ENCODE assay signal across 29 cellular contexts in genomic region chr12:76383988-76384387, GRCh38.
"Had no signal": no experiment of that assay in that cellular context is flagged by ENCODE, and none has a peak within 500 bp of the region (broad histone marks: within the 10 kb centered on the region; RNA-seq: fewer than 3 reads in every experiment).

No MANE protein-coding gene starts in this region.

- H3K9me3 ChIP-seq: left lung, lower lobe of right lung, neutrophil, right atrium auricular region, right lobe of liver, tibial nerve, uterus had no signal

- H3K36me3 ChIP-seq: uterus had no signal

- H3K9me3 Mint-ChIP-seq: immature natural killer cell; naive B cell; natural killer cell; nephron progenitor cell; neural progenitor cell; stimulated activated memory B cell treated with anti-CD40 and anti-IgM and Interleukin-4, amounts not matched to agents 10 μg/mL and 1 μg/mL and 100 μg/mL, for 72 hours; stimulated activated naive CD8-positive, alpha-beta T cell treated with anti-CD3 and anti-CD28 coated beads, Interleukin-15, amount 100 ng/mL, for 72 hours; type B pancreatic cell had no signal

- H3K27ac Mint-ChIP-seq: immature natural killer cell; naive B cell; natural killer cell; neural progenitor cell; stimulated activated memory B cell treated with anti-CD40 and anti-IgM and Interleukin-4, amounts not matched to agents 10 μg/mL and 1 μg/mL and 100 μg/mL, for 72 hours; stimulated activated naive CD8-positive, alpha-beta T cell treated with anti-CD3 and anti-CD28 coated beads, Interleukin-15, amount 100 ng/mL, for 72 hours; type B pancreatic cell had no signal

- H3K4me1 Mint-ChIP-seq: immature natural killer cell; naive B cell; natural killer cell; nephron progenitor cell; neural progenitor cell; stimulated activated memory B cell treated with anti-CD40 and anti-IgM and Interleukin-4, amounts not matched to agents 10 μg/mL and 1 μg/mL and 100 μg/mL, for 72 hours; stimulated activated naive CD8-positive, alpha-beta T cell treated with anti-CD3 and anti-CD28 coated beads, Interleukin-15, amount 100 ng/mL, for 72 hours had no signal

- H3K4me3 ChIP-seq: left lung, lower lobe of right lung, neural progenitor cell, right atrium auricular region, right lobe of liver, smooth muscle cell, tibial nerve, uterus had no signal

- DNase-seq: hypothalamus; immature natural killer cell; kidney; left colon; left lung; lower lobe of right lung; mammary epithelial cell; mesenchymal stem cell; naive B cell; natural killer cell; nephron progenitor cell; occipital lobe; right lobe of liver; stimulated activated CD4-positive, alpha-beta T cell treated with anti-CD3 and anti-CD28 coated beads, Interleukin-1b, Interleukin-23, amount 100 ng/mL, for 48 hours; stimulated activated CD4-positive, alpha-beta T cell treated with anti-CD3 and anti-CD28 coated beads, Interleukin-2, amount 100 ng/mL, for 48 hours; stimulated activated CD4-positive, alpha-beta T cell treated with anti-CD3 and anti-CD28 coated beads, Interleukin-4, amount 100 ng/mL, for 4 hours; stimulated activated CD8-positive, alpha-beta memory T cell treated with anti-CD3 and anti-CD28 coated beads, Interleukin-4, amount 100 ng/mL, for 48 hours; stimulated activated naive CD4-positive, alpha-beta T cell treated with Interleukin-2 at 50 U/mL for 16 hours; stimulated activated naive CD8-positive, alpha-beta T cell treated with anti-CD3 and anti-CD28 coated beads, Interleukin-15, amount 100 ng/mL, for 72 hours; substantia nigra; uterus had no signal

- H3K27me3 Mint-ChIP-seq: naive B cell; stimulated activated memory B cell treated with anti-CD40 and anti-IgM and Interleukin-4, amounts not matched to agents 10 μg/mL and 1 μg/mL and 100 μg/mL, for 72 hours; stimulated activated naive CD8-positive, alpha-beta T cell treated with anti-CD3 and anti-CD28 coated beads, Interleukin-15, amount 100 ng/mL, for 72 hours; type B pancreatic cell had no signal

- H3K4me2 ChIP-seq: neural progenitor cell, smooth muscle cell had no signal

- H3K27ac ChIP-seq: left lung, lower lobe of right lung, neural progenitor cell, neutrophil, parathyroid adenoma, right atrium auricular region, right lobe of liver, tibial nerve, uterus had no signal

- H3K4me3 Mint-ChIP-seq: immature natural killer cell; naive B cell; natural killer cell; nephron progenitor cell; neural progenitor cell; stimulated activated memory B cell treated with anti-CD40 and anti-IgM and Interleukin-4, amounts not matched to agents 10 μg/mL and 1 μg/mL and 100 μg/mL, for 72 hours; stimulated activated naive CD8-positive, alpha-beta T cell treated with anti-CD3 and anti-CD28 coated beads, Interleukin-15, amount 100 ng/mL, for 72 hours; type B pancreatic cell had no signal

- ATAC-seq: left colon; left lung; lower lobe of right lung; natural killer cell; right lobe of liver; stimulated activated memory B cell treated with anti-CD40 and anti-IgM and Interleukin-4, amounts not matched to agents 10 μg/mL and 1 μg/mL and 100 μg/mL, for 72 hours; stimulated activated naive CD8-positive, alpha-beta T cell treated with anti-CD3 and anti-CD28 coated beads, Interleukin-15, amount 100 ng/mL, for 72 hours had no signal

- H3K27me3 ChIP-seq: left lung, neural progenitor cell, neutrophil, right atrium auricular region, right lobe of liver, tibial nerve, uterus had no signal

- H3K9ac ChIP-seq: neural progenitor cell, parathyroid adenoma had no signal

- H2AFZ ChIP-seq: neural progenitor cell, parathyroid adenoma had no signal

- H3K79me2 ChIP-seq: parathyroid adenoma had no signal

- H3K4me1 ChIP-seq: left lung, lower lobe of right lung, neural progenitor cell, parathyroid adenoma, right atrium auricular region, right lobe of liver, tibial nerve, uterus had no signal
